Comparison of ENCODE assay signal across 8 cellular contexts in the genomic region with DNA sequence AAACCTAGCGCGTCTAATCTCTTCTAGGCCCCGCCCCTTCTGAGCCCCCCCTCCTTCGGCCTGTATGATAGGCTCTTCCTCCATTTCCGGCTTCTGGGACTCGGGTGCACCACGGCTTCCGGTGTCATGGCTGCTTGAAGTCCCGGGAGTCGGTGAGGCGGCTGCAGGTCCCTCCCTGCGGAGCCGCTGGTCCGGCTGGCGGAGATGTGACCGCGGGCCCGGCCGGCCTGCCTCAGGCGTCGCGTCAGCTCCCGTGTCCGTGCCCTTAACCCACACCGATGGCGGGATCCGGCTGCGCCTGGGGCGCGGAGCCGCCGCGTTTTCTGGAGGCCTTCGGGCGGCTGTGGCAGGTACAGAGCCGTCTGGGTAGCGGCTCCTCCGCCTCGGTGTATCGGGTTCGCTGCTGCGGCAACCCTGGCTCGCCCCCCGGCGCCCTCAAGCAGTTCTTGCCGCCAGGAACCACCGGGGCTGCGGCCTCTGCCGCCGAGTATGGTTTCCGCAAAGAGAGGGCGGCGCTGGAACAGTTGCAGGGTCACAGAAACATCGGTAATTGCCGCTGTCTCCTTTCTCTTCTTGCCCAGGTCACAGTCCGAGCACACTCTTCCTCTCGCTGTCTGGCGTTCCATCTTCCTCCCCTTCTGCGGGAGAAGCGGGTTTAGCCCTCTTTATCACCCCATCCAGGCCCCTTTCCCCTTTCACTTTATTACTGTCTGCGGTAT. TPM values are rescaled to one million over a fixed set of nuclear protein-coding genes. Genes with fewer than 3 reads are reported as not detected.
DNase-seq lines count a peak whose midpoint lies in the region; ATAC-seq and FAIRE-seq lines count a peak whose summit lies in the region.

A gene with protein sequence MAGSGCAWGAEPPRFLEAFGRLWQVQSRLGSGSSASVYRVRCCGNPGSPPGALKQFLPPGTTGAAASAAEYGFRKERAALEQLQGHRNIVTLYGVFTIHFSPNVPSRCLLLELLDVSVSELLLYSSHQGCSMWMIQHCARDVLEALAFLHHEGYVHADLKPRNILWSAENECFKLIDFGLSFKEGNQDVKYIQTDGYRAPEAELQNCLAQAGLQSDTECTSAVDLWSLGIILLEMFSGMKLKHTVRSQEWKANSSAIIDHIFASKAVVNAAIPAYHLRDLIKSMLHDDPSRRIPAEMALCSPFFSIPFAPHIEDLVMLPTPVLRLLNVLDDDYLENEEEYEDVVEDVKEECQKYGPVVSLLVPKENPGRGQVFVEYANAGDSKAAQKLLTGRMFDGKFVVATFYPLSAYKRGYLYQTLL (plus strand): TSS at position 96 of the 719 bp plus-strand sequence. CDS start 183 bp downstream, at position 279.

- H3K36me3 Mint-ChIP-seq in T-helper 2 cell treated with Interferon-gamma antibody and Interleukin-4, amounts not matched to agents 5 μg/mL and 100 μg/mL, for 36 hours (ENCODE audit: low read depth): peaks cover 23% of the 10 kb centered on the region

- H3K27me3 ChIP-seq in right cardiac atrium (ENCODE audit: control insufficient read depth, insufficient read depth): no peaks in the 10 kb centered on the region

- intact Hi-C loops in right cardiac atrium (cut with DNase I): loop anchor here in 1 of 4 donors (10.0 kb wide), 1 partner anchor 63 kb away; no protein-coding TSS in a partner anchor

- peak within 1 kb of the TSS; percentile 94 for H3K4me3 Mint-ChIP-seq in T-helper 2 cell treated with Interferon-gamma antibody and Interleukin-4, amounts not matched to agents 5 μg/mL and 100 μg/mL, for 36 hours

- H3K27ac ChIP-seq in right cardiac atrium (ENCODE audit: low read length): peak within 1 kb of the TSS; percentile 63

- H3K4me1 ChIP-seq in right cardiac atrium (ENCODE audit: control insufficient read depth, insufficient read depth, low read length): peaks cover 3% of the 10 kb centered on the region

- H3K4me3 ChIP-seq in right cardiac atrium (ENCODE audit: low read length): peak within 1 kb of the TSS; percentile 84

- H3K4me1 Mint-ChIP-seq in T-helper 2 cell treated with Interferon-gamma antibody and Interleukin-4, amounts not matched to agents 5 μg/mL and 100 μg/mL, for 36 hours (ENCODE audit: low read depth): peaks cover 28% of the 10 kb centered on the region

- peaks cover 1% of the 10 kb centered on the region for H3K27me3 Mint-ChIP-seq in T-helper 2 cell treated with Interferon-gamma antibody and Interleukin-4, amounts not matched to agents 5 μg/mL and 100 μg/mL, for 36 hours (ENCODE audit: low read depth)

- DNase-seq in GM18507 (ENCODE audit: extremely low spot score, insufficient read length, low read depth) (peak; percentile 85), NCI-H1930 (lab: John Stamatoyannopoulos, UW) (peak; percentile 84 to 86), anterior cingulate cortex (lab: John Stamatoyannopoulos, UW) (peak; percentile 27 to 93 (median 84)), right cardiac atrium (peak; percentile 91 to 96 (median 95)), pulmonary artery endothelial cell (ENCODE audit: low read depth, low spot score) (peak; percentile 84), urothelium cell line (ENCODE audit: low spot score) (peak; percentile 95)
- peak; percentile 87 for DNase-seq in T-helper 2 cell treated with Interferon-gamma antibody and Interleukin-4, amounts not matched to agents 5 μg/mL and 100 μg/mL, for 36 hours (ENCODE audit: low spot score)

- WGBS in right cardiac atrium: under 1% methylated on average over 61 of the region's 61 CpGs

- FAIRE-seq in GM18507 (lab: Jason Lieb, UNC) (peak; percentile 89), urothelium cell line (lab: Jason Lieb, UNC) (no peak)

- H3K9me3 Mint-ChIP-seq in T-helper 2 cell treated with Interferon-gamma antibody and Interleukin-4, amounts not matched to agents 5 μg/mL and 100 μg/mL, for 36 hours: peaks cover 3% of the 10 kb centered on the region

- ATAC-seq in HG02973 (IDR thresholded peaks at IDR 0.05; ENCODE audit: unreplicated experiment) (peak; percentile 91), right cardiac atrium (peak; percentile 99 to 100)

- peak within 1 kb of the TSS; percentile 90 for H3K27ac Mint-ChIP-seq in T-helper 2 cell treated with Interferon-gamma antibody and Interleukin-4, amounts not matched to agents 5 μg/mL and 100 μg/mL, for 36 hours

- no peaks in the 10 kb centered on the region for H3K9me3 ChIP-seq in right cardiac atrium (ENCODE audit: control insufficient read depth, low read length)

RNA-seq across cellular contexts. Expression of the gene that starts here (rescaled TPM):
- 10 to 100 TPM; 23.9 to 26.3 (median 25.3) TPM for total RNA-seq in right cardiac atrium
- polyA plus RNA-seq in right cardiac atrium: 8.4 TPM
- total RNA-seq in pulmonary artery endothelial cell: 64.6 and 103 TPM in 2 replicates

Comparison
In these comparisons a context has a peak if more than half of its experiments do, and no peak if none do; other contexts are left out.
1. Peak in every context shown above with its lines: DNase-seq, ATAC-seq, H3K4me3 ChIP-seq and H3K27ac ChIP-seq.